23 cellular contexts compared by ENCODE assay signal in the genomic region with DNA sequence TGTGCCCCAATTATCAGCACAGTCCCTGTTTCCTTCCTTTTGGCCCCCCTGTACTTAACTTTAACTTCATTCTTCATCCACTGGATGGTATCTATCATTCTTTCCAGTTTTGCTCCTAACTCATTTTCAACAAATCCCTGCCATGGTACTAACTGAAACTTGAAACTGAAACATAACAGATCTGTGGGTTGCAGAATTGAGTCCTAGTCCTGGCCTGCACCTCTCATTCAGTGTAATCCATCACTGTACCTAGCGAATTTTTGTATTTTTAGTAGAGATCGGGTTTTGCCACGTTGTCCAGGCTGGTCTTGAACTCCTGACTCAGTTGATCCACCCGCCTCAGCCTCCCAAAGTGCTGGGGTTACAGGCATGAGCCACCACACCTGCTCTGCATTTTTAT. TPM values are rescaled to one million over a fixed set of nuclear protein-coding genes. Genes with fewer than 3 reads are reported as not detected.
DNase-seq lines count a peak whose midpoint lies in the region; ATAC-seq and TF ChIP-seq lines count a peak whose summit lies in the region.
"Had no signal": no experiment of that assay in that cellular context is flagged by ENCODE, and none has a peak within 500 bp of the region (broad histone marks: within the 10 kb centered on the region; RNA-seq: fewer than 3 reads in every experiment).

No MANE protein-coding gene starts in this region.

- no peaks in the 10 kb centered on the region for H3K36me3 ChIP-seq in MM.1S (replicated peaks; ENCODE audit: insufficient read depth, low read length)
- H3K36me3 ChIP-seq: SJCRH30 had no signal

- no peak overlapping the region for H3K27ac ChIP-seq in MM.1S (ENCODE audit: low read length)
- H3K27ac ChIP-seq: C4-2B, HL-60, SJCRH30 had no signal

- TF ChIP-seq CTCF in MM.1S (IDR thresholded peaks at IDR 0.05; ENCODE audit: low read length), result no peak

- no peaks in the 10 kb centered on the region for H3K36me3 Mint-ChIP-seq in activated naive CD8-positive, alpha-beta T cell treated with anti-CD3 and anti-CD28 coated beads, Interleukin-2, amount 50 U/mL, for 24 hours (ENCODE audit: low read depth)
- H3K36me3 Mint-ChIP-seq in activated naive CD8-positive, alpha-beta T cell treated with anti-CD3 and anti-CD28 coated beads for 36 hours, result no peaks in the 10 kb centered on the region
- H3K36me3 Mint-ChIP-seq: T-cell had no signal

- no peaks in the 10 kb centered on the region for H3K4me1 ChIP-seq in MM.1S (ENCODE audit: low read length)
- H3K4me1 ChIP-seq: SJCRH30 had no signal

- no peaks in the 10 kb centered on the region for H3K27me3 ChIP-seq in MM.1S (replicated peaks; ENCODE audit: insufficient read depth, low read length)
- H3K27me3 ChIP-seq: SJCRH30 had no signal

- DNase-seq in activated naive CD8-positive, alpha-beta T cell treated with anti-CD3 and anti-CD28 coated beads, Interleukin-2, amount 50 U/mL, for 24 hours, result no peak
- DNase-seq in activated naive CD8-positive, alpha-beta T cell treated with anti-CD3 and anti-CD28 coated beads for 36 hours, result no peak
- DNase-seq in MM.1S, result peak; percentile 40
- no peak for DNase-seq in GDM1 (lab: John Stamatoyannopoulos, UW)
- no peak for DNase-seq in stimulated activated CD4-positive, alpha-beta T cell treated with anti-CD3 and anti-CD28 coated beads, Interleukin-15, amount 100 ng/mL, for 24 hours
- DNase-seq: Calu3; CD8-positive, alpha-beta memory T cell; DMS153; NCI-H1092 treated with DMSO at 0.1 percent for 48 hours; NCI-H1436 treated with DMSO at 0.1 percent for 48 hours; NCI-H1930; NCI-H2227 treated with DMSO at 0.1 percent for 48 hours; NCI-H510A; NK-92 treated with Interleukin-12 subunit alpha and Interleukin-12 subunit beta, amount 100 ng/mL, for 24 hours; SJCRH30; T-cell had no signal

- no peaks in the 10 kb centered on the region for H3K9me2 ChIP-seq in MM.1S (replicated peaks; ENCODE audit: insufficient read depth, low read length)

- no peak overlapping the region for H3K4me3 Mint-ChIP-seq in activated naive CD8-positive, alpha-beta T cell treated with anti-CD3 and anti-CD28 coated beads, Interleukin-2, amount 50 U/mL, for 24 hours
- no peak overlapping the region for H3K4me3 Mint-ChIP-seq in activated naive CD8-positive, alpha-beta T cell treated with anti-CD3 and anti-CD28 coated beads for 36 hours
- H3K4me3 Mint-ChIP-seq: CD8-positive, alpha-beta memory T cell; T-cell had no signal

- peak; percentile 46 for ATAC-seq in activated naive CD8-positive, alpha-beta T cell treated with anti-CD3 and anti-CD28 coated beads, Interleukin-2, amount 50 U/mL, for 24 hours
- peak; percentile 39 for ATAC-seq in HG02610 (IDR thresholded peaks at IDR 0.05; ENCODE audit: unreplicated experiment)
- no peak for ATAC-seq in GM18517 (IDR thresholded peaks at IDR 0.05; ENCODE audit: unreplicated experiment)
- ATAC-seq: HCT116, HepG2, K562, T-cell had no signal

- no peak overlapping the region for H2AFZ ChIP-seq in MM.1S (ENCODE audit: low read length)

- H3K9me3 ChIP-seq in MM.1S (replicated peaks; ENCODE audit: insufficient read depth, low read length), result no peaks in the 10 kb centered on the region
- H3K9me3 ChIP-seq: SJCRH30 had no signal

- no peak overlapping the region for H3K4me3 ChIP-seq in MM.1S (ENCODE audit: low read length)
- H3K4me3 ChIP-seq: K562, SJCRH30 had no signal

- no peak overlapping the region for H3K27ac Mint-ChIP-seq in activated naive CD8-positive, alpha-beta T cell treated with anti-CD3 and anti-CD28 coated beads, Interleukin-2, amount 50 U/mL, for 24 hours
- H3K27ac Mint-ChIP-seq in activated naive CD8-positive, alpha-beta T cell treated with anti-CD3 and anti-CD28 coated beads for 36 hours, result no peak overlapping the region
- H3K27ac Mint-ChIP-seq: T-cell had no signal

- no peaks in the 10 kb centered on the region for H3F3A ChIP-seq in MM.1S (ENCODE audit: insufficient read depth, low read length)

- no peaks in the 10 kb centered on the region for H3K9me3 Mint-ChIP-seq in activated naive CD8-positive, alpha-beta T cell treated with anti-CD3 and anti-CD28 coated beads, Interleukin-2, amount 50 U/mL, for 24 hours
- H3K9me3 Mint-ChIP-seq in activated naive CD8-positive, alpha-beta T cell treated with anti-CD3 and anti-CD28 coated beads for 36 hours, result no peaks in the 10 kb centered on the region
- H3K9me3 Mint-ChIP-seq: CD8-positive, alpha-beta memory T cell; T-cell had no signal

- H4K20me1 ChIP-seq in MM.1S (ENCODE audit: insufficient read depth, low read length), result no peaks in the 10 kb centered on the region

- peaks cover 8% of the 10 kb centered on the region for H3K27me3 Mint-ChIP-seq in activated naive CD8-positive, alpha-beta T cell treated with anti-CD3 and anti-CD28 coated beads, Interleukin-2, amount 50 U/mL, for 24 hours
- peaks cover 9% of the 10 kb centered on the region for H3K27me3 Mint-ChIP-seq in activated naive CD8-positive, alpha-beta T cell treated with anti-CD3 and anti-CD28 coated beads for 36 hours

- no peak overlapping the region for H3K9ac ChIP-seq in MM.1S (ENCODE audit: low read length)

- H3K4me2 ChIP-seq in MM.1S (ENCODE audit: low read depth, low read length), result no peak overlapping the region

- no peaks in the 10 kb centered on the region for H3K4me1 Mint-ChIP-seq in activated naive CD8-positive, alpha-beta T cell treated with anti-CD3 and anti-CD28 coated beads, Interleukin-2, amount 50 U/mL, for 24 hours
- peaks cover 7% of the 10 kb centered on the region for H3K4me1 Mint-ChIP-seq in activated naive CD8-positive, alpha-beta T cell treated with anti-CD3 and anti-CD28 coated beads for 36 hours
- H3K4me1 Mint-ChIP-seq: CD8-positive, alpha-beta memory T cell; T-cell had no signal

- no peaks in the 10 kb centered on the region for H3K79me2 ChIP-seq in MM.1S (ENCODE audit: low read length)

RNA-seq across cellular contexts. Expression of gene PIK3R1, which starts 15.3 kb away (rescaled TPM):
- 10 to 100 TPM; 39.7 to 41.6 TPM for total RNA-seq in activated naive CD8-positive, alpha-beta T cell treated with anti-CD3 and anti-CD28 coated beads for 36 hours
